ENCODE assay signal across 17 cellular contexts in genomic region chr1:81650741-81651140, GRCh38.
"Had no signal": no experiment of that assay in that cellular context is flagged by ENCODE, and none has a peak within 500 bp of the region (broad histone marks: within the 10 kb centered on the region; RNA-seq: fewer than 3 reads in every experiment).

No MANE protein-coding gene starts in this region.

- H3K4me1 Mint-ChIP-seq: naive B cell; stimulated activated memory B cell treated with anti-CD40 and anti-IgM and Interleukin-4, amounts not matched to agents 10 μg/mL and 1 μg/mL and 100 μg/mL, for 72 hours had no signal

- DNase-seq: activated CD4-positive, alpha-beta T cell treated with anti-CD3 and anti-CD28 coated beads for 4 hours; activated CD8-positive, alpha-beta T cell treated with anti-CD3 and anti-CD28 coated beads for 36 hours; activated effector memory CD4-positive, alpha-beta T cell treated with anti-CD3 and anti-CD28 coated beads, Interleukin-2, amount 50 U/mL, for 16 hours; activated T-cell treated with anti-CD3 and anti-CD28 coated beads, Interleukin-2, amount 50 U/mL, for 48 hours; amniotic stem cell; body of pancreas; central memory CD4-positive, alpha-beta T cell; effector CD8-positive, alpha-beta T cell; heart right ventricle; left colon; naive B cell; pancreas; stimulated activated CD4-positive, alpha-beta T cell treated with anti-CD3 and anti-CD28 coated beads, Interleukin-2, amount 100 ng/mL, for 48 hours; T-helper 2 cell had no signal

- H3K9me3 Mint-ChIP-seq: stimulated activated memory B cell treated with anti-CD40 and anti-IgM and Interleukin-4, amounts not matched to agents 10 μg/mL and 1 μg/mL and 100 μg/mL, for 72 hours had no signal

- H3K4me3 Mint-ChIP-seq: activated CD8-positive, alpha-beta T cell treated with anti-CD3 and anti-CD28 coated beads for 36 hours; naive B cell; stimulated activated memory B cell treated with anti-CD40 and anti-IgM and Interleukin-4, amounts not matched to agents 10 μg/mL and 1 μg/mL and 100 μg/mL, for 72 hours; WTC11 had no signal

- H3K27me3 Mint-ChIP-seq: activated CD8-positive, alpha-beta T cell treated with anti-CD3 and anti-CD28 coated beads for 36 hours; naive B cell; stimulated activated memory B cell treated with anti-CD40 and anti-IgM and Interleukin-4, amounts not matched to agents 10 μg/mL and 1 μg/mL and 100 μg/mL, for 72 hours had no signal

- H3K27ac Mint-ChIP-seq: activated CD8-positive, alpha-beta T cell treated with anti-CD3 and anti-CD28 coated beads for 36 hours; activated naive CD4-positive, alpha-beta T cell treated with anti-CD3 and anti-CD28 coated beads, Interleukin-2, amount 50 U/mL, for 72 hours; naive B cell; stimulated activated memory B cell treated with anti-CD40 and anti-IgM and Interleukin-4, amounts not matched to agents 10 μg/mL and 1 μg/mL and 100 μg/mL, for 72 hours; WTC11 had no signal

- ATAC-seq: activated CD8-positive, alpha-beta T cell treated with anti-CD3 and anti-CD28 coated beads for 36 hours; activated naive CD4-positive, alpha-beta T cell treated with anti-CD3 and anti-CD28 coated beads, Interleukin-2, amount 50 U/mL, for 72 hours; body of pancreas; heart right ventricle; left colon; pancreas; stimulated activated memory B cell treated with anti-CD40 and anti-IgM and Interleukin-4, amounts not matched to agents 10 μg/mL and 1 μg/mL and 100 μg/mL, for 72 hours; WTC11 had no signal

- H3K36me3 Mint-ChIP-seq: naive B cell; stimulated activated memory B cell treated with anti-CD40 and anti-IgM and Interleukin-4, amounts not matched to agents 10 μg/mL and 1 μg/mL and 100 μg/mL, for 72 hours had no signal
